17 cellular contexts compared by ENCODE assay signal in genomic region chr12:72368298-72368697, GRCh38.
"Had no signal": no experiment of that assay in that cellular context is flagged by ENCODE, and none has a peak within 500 bp of the region (broad histone marks: within the 10 kb centered on the region; RNA-seq: fewer than 3 reads in every experiment).

No MANE protein-coding gene starts in this region.

- H3K4me2 ChIP-seq: smooth muscle cell had no signal

- H3K4me1 ChIP-seq: right atrium auricular region, sigmoid colon had no signal

- H2AFZ ChIP-seq: hepatocyte had no signal

- H3K27ac ChIP-seq: coronary artery, right atrium auricular region, sigmoid colon had no signal

- H3K9me3 Mint-ChIP-seq: endodermal cell, neural crest cell had no signal

- H3K4me3 ChIP-seq: coronary artery, hepatocyte, mucosa of descending colon, right atrium auricular region, sigmoid colon, smooth muscle cell had no signal

- H3K4me3 Mint-ChIP-seq: endodermal cell; naive thymus-derived CD8-positive, alpha-beta T cell; neural crest cell had no signal

- H3K36me3 ChIP-seq: right atrium auricular region, sigmoid colon had no signal

- H3K36me3 Mint-ChIP-seq: naive thymus-derived CD8-positive, alpha-beta T cell had no signal

- DNase-seq: effector CD4-positive, alpha-beta T cell; endodermal cell; foreskin melanocyte; head of caudate nucleus; mucosa of descending colon; naive thymus-derived CD8-positive, alpha-beta T cell; sigmoid colon; stimulated activated CD4-positive, alpha-beta T cell treated with anti-CD3 and anti-CD28 coated beads, Interleukin-2, amount 100 ng/mL, for 48 hours; stimulated activated naive CD4-positive, alpha-beta T cell treated with Interleukin-2 at 50 U/mL for 16 hours; trophoblast cell had no signal

- ATAC-seq: mucosa of descending colon; naive thymus-derived CD8-positive, alpha-beta T cell had no signal

- H3K9me3 ChIP-seq: mucosa of descending colon, right atrium auricular region, sigmoid colon had no signal

- H3K27me3 ChIP-seq: hepatocyte, right atrium auricular region, sigmoid colon had no signal

- H3K4me1 Mint-ChIP-seq: naive thymus-derived CD8-positive, alpha-beta T cell; neural crest cell had no signal

- H3K27ac Mint-ChIP-seq: endodermal cell; naive thymus-derived CD8-positive, alpha-beta T cell had no signal

- H3K27me3 Mint-ChIP-seq: naive thymus-derived CD8-positive, alpha-beta T cell had no signal

- FAIRE-seq: endothelial cell of umbilical vein, urothelium cell line had no signal
